ENCODE assay signal across 18 cellular contexts in the genomic region with DNA sequence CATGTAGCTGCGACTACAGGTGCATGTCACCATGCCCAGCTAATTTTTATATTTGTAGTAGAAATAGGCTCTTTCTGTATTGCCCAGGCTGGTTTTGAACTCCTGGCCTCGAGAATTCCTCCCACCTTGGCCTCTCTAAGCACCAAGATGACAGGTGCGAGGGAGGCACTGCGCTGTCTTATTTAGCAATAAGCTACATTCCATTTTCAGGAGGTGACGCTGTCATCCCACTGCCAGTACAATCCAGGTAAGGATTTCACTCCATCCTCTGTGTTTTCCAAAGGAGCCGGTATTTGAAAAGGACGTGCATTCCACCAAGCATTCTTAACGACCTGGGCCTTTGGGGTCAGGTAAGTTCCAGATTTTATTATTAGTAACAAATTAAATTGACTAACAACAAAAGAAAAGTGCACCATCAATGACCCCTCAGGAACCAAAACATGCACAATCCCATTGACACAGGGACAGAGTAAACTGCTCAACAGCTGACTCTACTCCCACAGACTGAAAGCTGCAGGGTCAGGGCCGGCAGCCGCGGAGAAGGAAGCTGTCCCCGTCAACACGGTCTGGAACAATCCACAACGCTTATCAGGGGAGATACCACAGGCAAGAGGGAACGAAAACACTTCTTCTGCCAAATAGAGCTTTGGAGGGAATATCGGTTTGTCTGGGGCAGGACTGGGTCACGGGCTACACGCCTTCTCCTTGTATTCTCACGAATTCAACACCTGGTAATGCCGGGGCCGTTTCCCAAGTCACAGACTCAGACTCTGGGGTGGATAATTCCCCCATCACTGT.
DNase-seq lines count a peak whose midpoint lies in the region; ATAC-seq and TF ChIP-seq lines count a peak whose summit lies in the region.
"Had no signal": no experiment of that assay in that cellular context is flagged by ENCODE, and none has a peak within 500 bp of the region (broad histone marks: within the 10 kb centered on the region; RNA-seq: fewer than 3 reads in every experiment).

No MANE protein-coding gene starts in this region.

- no peaks in the 10 kb centered on the region for H3K36me3 ChIP-seq in gastroesophageal sphincter
- no peaks in the 10 kb centered on the region for H3K36me3 ChIP-seq in stomach
- H3K36me3 ChIP-seq: esophagus squamous epithelium had no signal

- no peaks in the 10 kb centered on the region for H3K36me3 Mint-ChIP-seq in WTC11
- H3K36me3 Mint-ChIP-seq: activated CD4-positive, alpha-beta memory T cell treated with anti-CD3 and anti-CD28 coated beads for 36 hours; stimulated activated naive B cell treated with anti-CD40 and anti-IgM and Interleukin-4, amounts not matched to agents 10 μg/mL and 1 μg/mL and 100 μg/mL, for 72 hours had no signal

- TF ChIP-seq CTCF in WTC11 (IDR thresholded peaks at IDR 0.05) = no peak
- TF ChIP-seq CTCF in gastroesophageal sphincter (IDR thresholded peaks at IDR 0.05) = no peak
- no peak for TF ChIP-seq CTCF in stomach (IDR thresholded peaks at IDR 0.05)

- CTCF ChIA-PET in WTC11 (lab: Charles Lee) = interaction anchor here (0.9 to 1.8 kb wide), 4 partner anchors 19 to 143 kb away, joined by 3 to 5 read pairs (median 3); no protein-coding TSS in a partner anchor

- intact Hi-C loops in stomach (cut with DNase I; ENCODE audit: low total_unique reads) = no loop called here

- H3K27ac Mint-ChIP-seq in WTC11 = peak overlapping the region; percentile 54
- H3K27ac Mint-ChIP-seq: activated CD4-positive, alpha-beta memory T cell treated with anti-CD3 and anti-CD28 coated beads for 36 hours; T-helper 1 cell treated with Interleukin-12 subunit alpha and Interleukin-12 subunit beta and Interleukin-4 antibody, amounts not matched to agents 30 μg/mL and 1 μg/mL, for 36 hours had no signal

- H3K27me3 Mint-ChIP-seq in WTC11 (ENCODE audit: low read depth) = no peaks in the 10 kb centered on the region
- H3K27me3 Mint-ChIP-seq: stimulated activated naive B cell treated with anti-CD40 and anti-IgM and Interleukin-4, amounts not matched to agents 10 μg/mL and 1 μg/mL and 100 μg/mL, for 72 hours had no signal

- peaks cover 51% of the 10 kb centered on the region for H3K4me1 Mint-ChIP-seq in WTC11

- H3K9me3 ChIP-seq in gastroesophageal sphincter (no peaks in the 10 kb centered on the region), stomach (no peaks in the 10 kb centered on the region)
- H3K9me3 ChIP-seq: esophagus squamous epithelium had no signal

- DNase-seq in WTC11 (ENCODE audit: low spot score) (no peak), medulla oblongata (ENCODE audit: extremely low spot score) (peak; percentile 29), stomach (peak; percentile 74), NCI-H524 (lab: John Stamatoyannopoulos, UW) (no peak), T-helper 1 cell (no peak)
- no peak for DNase-seq in stimulated activated naive CD4-positive, alpha-beta T cell treated with Interleukin-2 at 50 U/mL for 16 hours (lab: John Stamatoyannopoulos, UW)
- DNase-seq: activated CD4-positive, alpha-beta memory T cell treated with anti-CD3 and anti-CD28 coated beads for 36 hours; activated effector memory CD4-positive, alpha-beta T cell treated with Interleukin-2 at 50 U/mL for 16 hours; EL; esophagus squamous epithelium; islet precursor cell; NCI-H2029 treated with DMSO at 0.1 percent for 48 hours; occipital lobe; stimulated activated CD4-positive, alpha-beta T cell treated with anti-CD3 and anti-CD28 coated beads, Interleukin-2, amount 100 ng/mL, for 48 hours; stimulated activated naive B cell treated with anti-CD40 and anti-IgM and Interleukin-4, amounts not matched to agents 10 μg/mL and 1 μg/mL and 100 μg/mL, for 72 hours had no signal

- ATAC-seq in WTC11 (peak; percentile 35; the same call in 1 of the 2 replicates), gastroesophageal sphincter (peak; percentile 5), HG03280 (IDR thresholded peaks at IDR 0.05; ENCODE audit: unreplicated experiment) (no peak)
- ATAC-seq: stimulated activated naive B cell treated with anti-CD40 and anti-IgM and Interleukin-4, amounts not matched to agents 10 μg/mL and 1 μg/mL and 100 μg/mL, for 72 hours had no signal

- TF ChIP-seq EP300 in gastroesophageal sphincter (IDR thresholded peaks at IDR 0.05) = no peak
- TF ChIP-seq EP300 in stomach (IDR thresholded peaks at IDR 0.05) = no peak

- H3K27me3 ChIP-seq in gastroesophageal sphincter (no peaks in the 10 kb centered on the region), stomach (no peaks in the 10 kb centered on the region)
- H3K27me3 ChIP-seq: esophagus squamous epithelium had no signal

- TF ChIP-seq POLR2A in gastroesophageal sphincter (IDR thresholded peaks at IDR 0.05) (no peak), stomach (IDR thresholded peaks at IDR 0.05) (no peak)

- POLR2A ChIA-PET in WTC11 (lab: Charles Lee) = no interaction called here

- H3K27ac ChIP-seq in gastroesophageal sphincter = peak overlapping the region in 2 of 4 donors; percentile 46 to 63
- H3K27ac ChIP-seq in stomach = peak overlapping the region in 4 of 5 donors; percentile 35 to 62 (median 55)

- WGBS in gastroesophageal sphincter (ENCODE audit: low coverage in 1 of 2), 2 donors = 49 to 79% methylated on average over 9 to 13 of the region's 21 CpGs
- WGBS in stomach, 5 donors = 31 to 49% (median 39%) methylated on average over 21 of the region's 21 CpGs

- H3K4me3 Mint-ChIP-seq in WTC11 = no peak overlapping the region
- H3K4me3 Mint-ChIP-seq: activated CD4-positive, alpha-beta memory T cell treated with anti-CD3 and anti-CD28 coated beads for 36 hours; stimulated activated naive B cell treated with anti-CD40 and anti-IgM and Interleukin-4, amounts not matched to agents 10 μg/mL and 1 μg/mL and 100 μg/mL, for 72 hours; T-helper 1 cell treated with Interleukin-12 subunit alpha and Interleukin-12 subunit beta and Interleukin-4 antibody, amounts not matched to agents 30 μg/mL and 1 μg/mL, for 36 hours had no signal

- H3K4me1 ChIP-seq in gastroesophageal sphincter (peaks cover 0 to 40% (median 8%) of the 10 kb centered on the region in 3 donors), stomach (peaks cover 6 to 61% (median 42%) of the 10 kb centered on the region in 4 donors)

- H3K4me3 ChIP-seq in gastroesophageal sphincter (no peak overlapping the region), stomach (peak overlapping the region in 2 of 4 donors; percentile 5 to 8)
- H3K4me3 ChIP-seq: esophagus squamous epithelium had no signal

- H3K9me3 Mint-ChIP-seq in WTC11 = no peaks in the 10 kb centered on the region
- H3K9me3 Mint-ChIP-seq: activated CD4-positive, alpha-beta memory T cell treated with anti-CD3 and anti-CD28 coated beads for 36 hours had no signal

TF ChIP-seq in WTC11, 78 proteins besides CTCF, POLR2A, EP300 and RAD21:
- TF ChIP-seq GRHL2 (CRISPR knock-in tag; IDR thresholded peaks at IDR 0.05; ENCODE audit: insufficient replicate concordance, severe bottlenecking) (no peak), PRDM15 (CRISPR knock-in tag; IDR thresholded peaks at IDR 0.05) (peak; percentile 61; the same call in 1 of the 2 replicates)
- TF ChIP-seq, protein P1, sequence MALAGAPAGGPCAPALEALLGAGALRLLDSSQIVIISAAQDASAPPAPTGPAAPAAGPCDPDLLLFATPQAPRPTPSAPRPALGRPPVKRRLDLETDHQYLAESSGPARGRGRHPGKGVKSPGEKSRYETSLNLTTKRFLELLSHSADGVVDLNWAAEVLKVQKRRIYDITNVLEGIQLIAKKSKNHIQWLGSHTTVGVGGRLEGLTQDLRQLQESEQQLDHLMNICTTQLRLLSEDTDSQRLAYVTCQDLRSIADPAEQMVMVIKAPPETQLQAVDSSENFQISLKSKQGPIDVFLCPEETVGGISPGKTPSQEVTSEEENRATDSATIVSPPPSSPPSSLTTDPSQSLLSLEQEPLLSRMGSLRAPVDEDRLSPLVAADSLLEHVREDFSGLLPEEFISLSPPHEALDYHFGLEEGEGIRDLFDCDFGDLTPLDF (CRISPR knock-in tag; IDR thresholded peaks at IDR 0.05) = no peak

Comparison
In these comparisons a context has a peak if more than half of its experiments do, and no peak if none do; other contexts are left out.
1. DNase-seq: peak in medulla oblongata (single experiment) and stomach (single experiment); none in WTC11 (single experiment), NCI-H524 (0 of 2), stimulated activated naive CD4-positive, alpha-beta T cell treated with Interleukin-2 at 50 U/mL for 16 hours (single experiment) and T-helper 1 cell (0 of 5).